ENCODE assay signal across 8 cellular contexts in genomic region chr19:39792999-39793546, GRCh38. TPM values are rescaled to one million over a fixed set of nuclear protein-coding genes. Genes with fewer than 3 reads are reported as not detected.
A peak's percentile ranks its signal among the peaks of the same experiment; 100 is the strongest.
DNase-seq lines count a peak whose midpoint lies in the region; ATAC-seq, FAIRE-seq and TF ChIP-seq lines count a peak whose summit lies in the region.

No MANE protein-coding gene starts in this region.

- H3K4me1 ChIP-seq in ES-I3 (ENCODE audit: insufficient read depth, low read length) (0 out of 2 replicates have a peak, but pooled peaks cover 3% of the 10 kb centered on the region), kidney (ENCODE audit: control insufficient read depth in 1 of 2, insufficient read depth in 1 of 2, low read depth in 1 of 2, low read length in 2 of 2) (no peaks in the 10 kb centered on the region)

- ATAC-seq in HG02973 (IDR thresholded peaks at IDR 0.05; ENCODE audit: unreplicated experiment) = peak; percentile 59
- ATAC-seq in GM21619 (IDR thresholded peaks at IDR 0.05; ENCODE audit: unreplicated experiment) = no peak

- H3K9ac ChIP-seq in ES-I3 (ENCODE audit: low read depth, low read length) (peak overlapping the region; percentile 58; the same call in 1 of the 2 replicates), kidney (ENCODE audit: low read length in 2 of 2) (no peak overlapping the region)

- H3K9me3 ChIP-seq in ES-I3 (ENCODE audit: control insufficient read depth, insufficient read depth, low read length) (no peaks in the 10 kb centered on the region), kidney (ENCODE audit: control insufficient read depth in 1 of 2, low read length in 2 of 2) (no peaks in the 10 kb centered on the region)

- peak; percentile 91 for DNase-seq in NCI-H345 (lab: John Stamatoyannopoulos, UW)
- DNase-seq in activated CD4-positive, alpha-beta T cell treated with anti-CD3 and anti-CD28 coated beads for 1 hour = peak; percentile 60
- DNase-seq in cerebellar cortex (ENCODE audit: low spot score) = peak; percentile 61
- DNase-seq in kidney = peak; percentile 84
- DNase-seq in stimulated activated CD4-positive, alpha-beta T cell treated with anti-CD3 and anti-CD28 coated beads, Interleukin-12 subunit alpha, Interleukin-12 subunit beta, amount 100 ng/mL, for 48 hours (ENCODE audit: low read depth in 2 of 3, low spot score in 1 of 3) = peak; percentile 45 to 76 (median 65)

- no peaks in the 10 kb centered on the region for H3K36me3 ChIP-seq in ES-I3 (ENCODE audit: insufficient read depth, low read length)
- no peaks in the 10 kb centered on the region for H3K36me3 ChIP-seq in kidney (ENCODE audit: control insufficient read depth in 1 of 2, insufficient read depth in 2 of 2, low read length in 2 of 2)

- no peak for FAIRE-seq in kidney (lab: Jason Lieb, UNC)

- intact Hi-C loops in kidney (cut with DNase I) = no loop called here

- peak overlapping the region; percentile 62 to 64 for H3K4me3 ChIP-seq in kidney (ENCODE audit: low read length in 2 of 2)

- no peak overlapping the region for H3K27ac ChIP-seq in kidney (ENCODE audit: low read depth in 2 of 2, low read length in 2 of 2)

- TF ChIP-seq CTCF in kidney (IDR thresholded peaks at IDR 0.05; ENCODE audit: borderline replicate concordance, extremely low read depth, insufficient read depth) = peak; percentile 69

RNA-seq across cellular contexts. Expression of gene LEUTX, which starts 14.4 kb away (rescaled TPM):
- not detected for total RNA-seq in kidney
- not detected for polyA plus RNA-seq in kidney (ENCODE audit: insufficient read depth, low read depth, low replicate concordance)

RNA-seq across cellular contexts. Expression of gene DYRK1B, which starts 40.9 kb away (rescaled TPM):
- total RNA-seq in kidney = 28.9 TPM
- polyA plus RNA-seq in kidney (ENCODE audit: insufficient read depth, low read depth, low replicate concordance) = 18.9 TPM

RNA-seq across cellular contexts. Expression of gene FBL, which starts 53.1 kb away (rescaled TPM):
- 165 TPM for total RNA-seq in kidney
- 155 TPM for polyA plus RNA-seq in kidney (ENCODE audit: insufficient read depth, low read depth, low replicate concordance)

RNA-seq across cellular contexts. Expression of gene CLC, which starts 55.2 kb away (rescaled TPM):
- not detected for total RNA-seq in kidney
- not detected for polyA plus RNA-seq in kidney (ENCODE audit: insufficient read depth, low read depth, low replicate concordance)
